8 cellular contexts compared by ENCODE assay signal in the genomic region with DNA sequence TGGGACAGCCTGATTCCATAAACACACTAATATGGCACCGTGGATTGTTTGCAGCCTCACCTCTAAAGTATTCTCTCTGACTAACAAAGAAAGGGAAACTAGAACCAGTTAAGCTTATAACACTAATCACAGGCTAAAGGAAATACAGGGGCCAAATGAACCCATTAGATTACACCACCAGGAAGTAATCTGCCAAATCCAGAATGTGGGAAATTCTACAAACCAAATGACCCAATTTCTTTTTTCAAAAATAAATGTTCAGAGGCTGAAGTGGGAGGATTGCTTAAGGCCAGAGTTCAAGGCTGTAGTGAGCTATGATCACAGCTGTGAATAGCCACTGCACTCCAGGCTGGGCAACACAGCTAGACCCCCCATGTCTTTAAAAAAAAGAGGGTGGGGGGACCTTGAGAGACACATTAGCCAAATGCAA. TPM values are rescaled to one million over a fixed set of nuclear protein-coding genes. Genes with fewer than 3 reads are reported as not detected.
DNase-seq lines count a peak whose midpoint lies in the region; ATAC-seq, FAIRE-seq and TF ChIP-seq lines count a peak whose summit lies in the region.

No MANE protein-coding gene starts in this region.

- H3K9me3 Mint-ChIP-seq in WTC11, result no peaks in the 10 kb centered on the region

- H3K36me3 ChIP-seq in right atrium auricular region (peaks cover 9% of the 10 kb centered on the region), smooth muscle cell (ENCODE audit: low read depth) (no peaks in the 10 kb centered on the region)

- no peaks in the 10 kb centered on the region for H4K20me1 ChIP-seq in smooth muscle cell (ENCODE audit: low read depth)

- DNase-seq in A549 (ENCODE audit: low read depth in 1 of 2, low spot score in 1 of 2), result no peak
- DNase-seq in GM12891 (ENCODE audit: insufficient read length, low spot score), result no peak
- DNase-seq in WTC11 (ENCODE audit: low spot score), result no peak
- DNase-seq in right atrium auricular region (ENCODE audit: low spot score), result no peak
- no peak for DNase-seq in smooth muscle cell (lab: John Stamatoyannopoulos, UW; ENCODE audit: unreplicated experiment)
- DNase-seq in NCI-H226, result no peak
- no peak for DNase-seq in RCC 7860 (ENCODE audit: low spot score)
- no peak for DNase-seq in stimulated activated CD4-positive, alpha-beta T cell treated with anti-CD3 and anti-CD28 coated beads, Interleukin-1b, Interleukin-23, amount 100 ng/mL, for 48 hours

- no peak for TF ChIP-seq EP300 in A549 (IDR thresholded peaks at IDR 0.05)

- POLR2A ChIA-PET in A549 (lab: Yijun Ruan, JAX), result no interaction called here
- POLR2A ChIA-PET in WTC11 (lab: Charles Lee), result interaction anchor here (1.8 kb wide), 1 partner anchor 71 kb away, joined by 10 read pairs; a partner anchor contains a TSS

- H3K4me1 ChIP-seq in A549 (peaks cover 28% of the 10 kb centered on the region), right atrium auricular region (peaks cover 0 to 19% of the 10 kb centered on the region in 2 donors), smooth muscle cell (ENCODE audit: low read depth) (peaks cover 8% of the 10 kb centered on the region)

- no peak overlapping the region for H3K27ac Mint-ChIP-seq in WTC11

- ATAC-seq in A549, result no peak
- ATAC-seq in WTC11, result no peak

- H3F3A ChIP-seq in smooth muscle cell (ENCODE audit: low read depth), result peaks cover 9% of the 10 kb centered on the region

- no peak overlapping the region for H3K9ac ChIP-seq in smooth muscle cell (ENCODE audit: low read depth)

- H3K36me3 Mint-ChIP-seq in WTC11, result no peaks in the 10 kb centered on the region

- no peaks in the 10 kb centered on the region for H3K27me3 ChIP-seq in right atrium auricular region
- H3K27me3 ChIP-seq in smooth muscle cell (ENCODE audit: low read depth), result no peaks in the 10 kb centered on the region

- peaks cover 6% of the 10 kb centered on the region for H3K79me2 ChIP-seq in smooth muscle cell (ENCODE audit: low read depth)

- TF ChIP-seq RAD21 in A549 (conservative IDR thresholded peaks at IDR 0.05 in 1 of 2, IDR thresholded peaks at IDR 0.05 in 1 of 2), result no peak

- H3K27ac ChIP-seq in A549 (peak overlapping the region; percentile 82 to 98), right atrium auricular region (peak overlapping the region; percentile 99 to 100), smooth muscle cell (ENCODE audit: low read depth) (peak overlapping the region; percentile 96)

- CTCF ChIA-PET in A549 (lab: Yijun Ruan, JAX), result no interaction called here
- CTCF ChIA-PET in WTC11 (lab: Charles Lee), result interaction anchor here (1.2 to 1.7 kb wide), 4 partner anchors 28 to 148 kb away, joined by 3 to 7 read pairs (median 4); no protein-coding TSS in a partner anchor

- peak overlapping the region; percentile 72 for H3K4me3 Mint-ChIP-seq in WTC11

- no peak for TF ChIP-seq POLR2A in A549 (IDR thresholded peaks at IDR 0.05; ENCODE audit: low read length)
- TF ChIP-seq POLR2A in GM12891 (IDR thresholded peaks at IDR 0.05; ENCODE audit: low read depth, low read length), result no peak

- H3K4me2 ChIP-seq in A549 (peak overlapping the region; percentile 84), smooth muscle cell (peak overlapping the region; percentile 99)

- H3K9me3 ChIP-seq in A549 (no peaks in the 10 kb centered on the region), right atrium auricular region (no peaks in the 10 kb centered on the region), smooth muscle cell (replicated peaks; ENCODE audit: low read depth) (no peaks in the 10 kb centered on the region)

- WGBS in A549 (ENCODE audit: missing lambda C conversion rate), result 57% methylated on average over 1 of the region's 1 CpG
- WGBS in smooth muscle cell (ENCODE audit: low lambda C conversion rate), result 23% methylated on average over 1 of the region's 1 CpG

- TF ChIP-seq CTCF in A549 (IDR thresholded peaks at IDR 0.05), result no peak
- TF ChIP-seq CTCF in WTC11 (IDR thresholded peaks at IDR 0.05), result no peak
- TF ChIP-seq CTCF in right atrium auricular region (IDR thresholded peaks at IDR 0.05), result no peak
- no peak for TF ChIP-seq CTCF in smooth muscle cell (IDR thresholded peaks at IDR 0.05; ENCODE audit: borderline replicate concordance, insufficient read depth, poor library complexity, severe bottlenecking)

- H3K4me1 Mint-ChIP-seq in WTC11, result peaks cover 26% of the 10 kb centered on the region

- FAIRE-seq in A549 (lab: Jason Lieb, UNC), result no peak
- peak; percentile 54 for FAIRE-seq in GM12891 (lab: Jason Lieb, UNC)
- no peak for FAIRE-seq in RCC 7860 (lab: Jason Lieb, UNC)

- no peaks in the 10 kb centered on the region for H3K27me3 Mint-ChIP-seq in WTC11 (ENCODE audit: low read depth)

- peak overlapping the region; percentile 99 for H2AFZ ChIP-seq in smooth muscle cell (ENCODE audit: low read depth)

- H3K4me3 ChIP-seq in A549, result 0 out of 3 replicates have a peak overlapping the region, but pooled peaks have one; percentile 50
- peak overlapping the region; percentile 78 to 85 for H3K4me3 ChIP-seq in right atrium auricular region
- H3K4me3 ChIP-seq in smooth muscle cell, result peak overlapping the region; percentile 94

TF ChIP-seq in A549, 52 proteins besides CTCF, POLR2A, EP300 and RAD21 (continues in another document):
- TF ChIP-seq JUN (IDR thresholded peaks at IDR 0.05), result no peak
- TF ChIP-seq GATA3 (IDR thresholded peaks at IDR 0.05; ENCODE audit: borderline replicate concordance), result no peak
- TF ChIP-seq MYC (IDR thresholded peaks at IDR 0.05; ENCODE audit: borderline replicate concordance, low read length), result no peak
- TF ChIP-seq EHMT2 (IDR thresholded peaks at IDR 0.05; ENCODE audit: low read depth), result no peak
- no peak for TF ChIP-seq SREBF2 (IDR thresholded peaks at IDR 0.05)
- TF ChIP-seq NFE2L2 (conservative IDR thresholded peaks at IDR 0.05; ENCODE audit: low read length), result no peak
- no peak for TF ChIP-seq MAZ (IDR thresholded peaks at IDR 0.05; ENCODE audit: borderline replicate concordance, low read depth, low read length)
- no peak for TF ChIP-seq BHLHE40 (IDR thresholded peaks at IDR 0.05; ENCODE audit: low read depth, low read length)
- no peak for TF ChIP-seq RCOR1 (IDR thresholded peaks at IDR 0.05; ENCODE audit: low read depth, low read length)
- no peak for TF ChIP-seq CHD2 (IDR thresholded peaks at IDR 0.05; ENCODE audit: low read length, partially characterized antibody)

TF ChIP-seq in GM12891, 5 proteins besides CTCF, POLR2A, EP300 and RAD21:
- no peak for TF ChIP-seq POU2F2 (IDR thresholded peaks at IDR 0.05; ENCODE audit: low read depth, low read length)
- TF ChIP-seq TAF1 (IDR thresholded peaks at IDR 0.05; ENCODE audit: low read depth, low read length), result no peak
- no peak for TF ChIP-seq PAX5 (IDR thresholded peaks at IDR 0.05; ENCODE audit: insufficient read depth, low read length, severe bottlenecking)
- TF ChIP-seq POLR2AphosphoS5 (IDR thresholded peaks at IDR 0.05; ENCODE audit: low read depth, low read length), result no peak
- no peak for TF ChIP-seq SPI1 (IDR thresholded peaks at IDR 0.05; ENCODE audit: low read depth, low read length)

TF ChIP-seq in WTC11, 78 proteins besides CTCF, POLR2A, EP300 and RAD21:
- TF ChIP-seq FOXK1 (CRISPR knock-in tag; IDR thresholded peaks at IDR 0.05) (no peak), ZNF121 (CRISPR knock-in tag; IDR thresholded peaks at IDR 0.05) (peak; percentile 83; the same call in 1 of the 2 replicates)

RNA-seq across cellular contexts. Expression of a gene that starts 1.5 kb away (rescaled TPM):
- polyA plus RNA-seq in A549 (2011; rRNA removed) (23.2 and 26.4 TPM in 2 replicates), A549 (2017; fragmentation: RNase III; extraction: RNeasy Plus Mini Kit Qiagen cat#74134 plus additional on column Dnase treatment) (18.5 to 20.4 TPM (median 19.5 TPM) in 3 replicates), smooth muscle cell (33.6 and 36.7 TPM in 2 replicates)
- polyA plus RNA-seq in A549 (2012; cell fraction: cytosol; rRNA removed), result 13.3 and 15.1 TPM in 2 replicates
- polyA plus RNA-seq in A549 (2012; cell fraction: nucleus; rRNA removed), result 29.2 and 33.9 TPM in 2 replicates
- polyA minus RNA-seq in A549 (2011; rRNA and poly(A)+ RNA removed), result 12.9 and 18.9 TPM in 2 replicates
- 17.7 TPM for polyA plus RNA-seq in GM12891 (2012; ENCODE audit: low read depth, missing spikeins)
- total RNA-seq in WTC11 (2021) (26.4 to 30.6 TPM (median 29.1 TPM) in 3 replicates), right atrium auricular region (10 to 100 TPM; 18.7 to 28.9 TPM), smooth muscle cell (28.5 and 73.1 TPM in 2 replicates)

RNA-seq across cellular contexts. Expression of a gene that starts 58.4 kb away (rescaled TPM):
- 53.0 and 60.8 TPM in 2 replicates for polyA plus RNA-seq in A549 (2011; rRNA removed)
- polyA plus RNA-seq in A549 (2012; cell fraction: cytosol; rRNA removed), result 36.0 and 39.7 TPM in 2 replicates
- polyA plus RNA-seq in A549 (2012; cell fraction: nucleus; rRNA removed), result 18.5 and 36.3 TPM in 2 replicates
- polyA plus RNA-seq in A549 (2017; fragmentation: RNase III; extraction: RNeasy Plus Mini Kit Qiagen cat#74134 plus additional on column Dnase treatment), result 34.4 to 44.9 TPM (median 39.3 TPM) in 3 replicates
- 38.6 and 41.5 TPM in 2 replicates for polyA minus RNA-seq in A549 (2011; rRNA and poly(A)+ RNA removed)
- 16.2 TPM for polyA plus RNA-seq in GM12891 (2012; ENCODE audit: low read depth, missing spikeins)
- 34.1 to 37.2 TPM (median 35.5 TPM) in 3 replicates for total RNA-seq in WTC11 (2021)
- total RNA-seq in right atrium auricular region, result 10 to 100 TPM; 30.5 to 38.2 TPM
- 54.6 and 61.1 TPM in 2 replicates for total RNA-seq in smooth muscle cell
- 35.6 and 54.4 TPM in 2 replicates for polyA plus RNA-seq in smooth muscle cell
